Comparison of ENCODE assay signal across 8 cellular contexts in genomic region chrX:103376979-103377324, GRCh38. TPM values are rescaled to one million over a fixed set of nuclear protein-coding genes. Genes with fewer than 3 reads are reported as not detected.
DNase-seq lines count a peak whose midpoint lies in the region; ATAC-seq and TF ChIP-seq lines count a peak whose summit lies in the region.

No MANE protein-coding gene starts in this region.

- H3K27ac ChIP-seq in gastroesophageal sphincter = peak overlapping the region; percentile 67 to 86 (median 82)

- intact Hi-C loops in activated CD8-positive, alpha-beta T cell treated with anti-CD3 and anti-CD28 coated beads for 36 hours (cut with micrococcal nuclease) = no loop called here

- ATAC-seq in activated CD8-positive, alpha-beta T cell treated with anti-CD3 and anti-CD28 coated beads for 36 hours = peak; percentile 20
- ATAC-seq in gastroesophageal sphincter (peak; percentile 36), GM21360 (IDR thresholded peaks at IDR 0.05; ENCODE audit: unreplicated experiment) (no peak), HG02678 (IDR thresholded peaks at IDR 0.05; ENCODE audit: unreplicated experiment) (no peak)

- in situ Hi-C loops in GM13976 (cut with MboI; ENCODE audit: low sequenced_read_pairs, unreplicated experiment) = no loop called here

- DNase-seq in AG10803 (ENCODE audit: low read depth) (no peak), HFF-Myc (ENCODE audit: extremely low read depth, low read depth) (no peak), progenitor cell of endocrine pancreas (ENCODE audit: low spot score, unreplicated experiment) (peak; percentile 23), GM13976 (ENCODE audit: low spot score) (no peak)
- peak; percentile 6 for DNase-seq in activated CD8-positive, alpha-beta T cell treated with anti-CD3 and anti-CD28 coated beads for 36 hours

- POLR2A ChIA-PET in activated CD8-positive, alpha-beta T cell treated with anti-CD3 and anti-CD28 coated beads for 36 hours (lab: Charles Lee) = interaction anchor here (1.1 kb wide), 1 partner anchor 68 kb away, joined by 3 read pairs; no protein-coding TSS in a partner anchor

- H3K36me3 ChIP-seq in gastroesophageal sphincter = no peaks in the 10 kb centered on the region

- no peaks in the 10 kb centered on the region for H3K27me3 ChIP-seq in gastroesophageal sphincter

- CTCF ChIA-PET in activated CD8-positive, alpha-beta T cell treated with anti-CD3 and anti-CD28 coated beads for 36 hours (lab: Charles Lee) = interaction anchor here (1.3 kb wide), 1 partner anchor 87 kb away, joined by 6 read pairs; no protein-coding TSS in a partner anchor

- H3K4me3 ChIP-seq in AG10803 (ENCODE audit: low read length) (peak overlapping the region; percentile 73), HFF-Myc (replicated peaks; ENCODE audit: low read depth, low read length) (peak overlapping the region; percentile 65), gastroesophageal sphincter (peak overlapping the region; percentile 77 to 96)

- no peak for TF ChIP-seq POLR2A in gastroesophageal sphincter (IDR thresholded peaks at IDR 0.05)

- peak overlapping the region; percentile 38 for H3K27ac Mint-ChIP-seq in activated CD8-positive, alpha-beta T cell treated with anti-CD3 and anti-CD28 coated beads for 36 hours
- peak overlapping the region; percentile 88 for H3K27ac Mint-ChIP-seq in progenitor cell of endocrine pancreas

- no peak for TF ChIP-seq CTCF in AG10803 (conservative IDR thresholded peaks at IDR 0.05; ENCODE audit: low read length)
- TF ChIP-seq CTCF in HFF-Myc (IDR thresholded peaks at IDR 0.05; ENCODE audit: low read depth, low read length, missing control alignments) = no peak
- TF ChIP-seq CTCF in activated CD8-positive, alpha-beta T cell treated with anti-CD3 and anti-CD28 coated beads for 36 hours (IDR thresholded peaks at IDR 0.05) = no peak
- no peak for TF ChIP-seq CTCF in gastroesophageal sphincter (IDR thresholded peaks at IDR 0.05)
- TF ChIP-seq CTCF in progenitor cell of endocrine pancreas (IDR thresholded peaks at IDR 0.05; ENCODE audit: unreplicated experiment) = no peak
- TF ChIP-seq CTCF in GM13976 (IDR thresholded peaks at IDR 0.05; ENCODE audit: borderline replicate concordance, control extremely low read depth, extremely low read depth, insufficient read depth, missing control alignments) = no peak

- WGBS in gastroesophageal sphincter (ENCODE audit: low coverage in 1 of 2), 2 donors = no CpG with 5 or more reads among the region's 19 CpGs

- peaks cover 3% of the 10 kb centered on the region for H3K4me1 Mint-ChIP-seq in activated CD8-positive, alpha-beta T cell treated with anti-CD3 and anti-CD28 coated beads for 36 hours (ENCODE audit: low read depth)
- peaks cover 19% of the 10 kb centered on the region for H3K4me1 Mint-ChIP-seq in progenitor cell of endocrine pancreas (ENCODE audit: low read depth)

- H3K9me3 ChIP-seq in gastroesophageal sphincter = no peaks in the 10 kb centered on the region

- TF ChIP-seq EP300 in gastroesophageal sphincter (IDR thresholded peaks at IDR 0.05) = no peak

- peaks cover 0 to 16% (median 0%) of the 10 kb centered on the region in 3 donors for H3K4me1 ChIP-seq in gastroesophageal sphincter

- H3K36me3 Mint-ChIP-seq in activated CD8-positive, alpha-beta T cell treated with anti-CD3 and anti-CD28 coated beads for 36 hours (ENCODE audit: low read depth) = peaks cover 4% of the 10 kb centered on the region
- peaks cover 8% of the 10 kb centered on the region for H3K36me3 Mint-ChIP-seq in progenitor cell of endocrine pancreas (ENCODE audit: insufficient read depth)

- peaks cover 3% of the 10 kb centered on the region for H3K27me3 Mint-ChIP-seq in activated CD8-positive, alpha-beta T cell treated with anti-CD3 and anti-CD28 coated beads for 36 hours
- H3K27me3 Mint-ChIP-seq in progenitor cell of endocrine pancreas = no peaks in the 10 kb centered on the region

- no peaks in the 10 kb centered on the region for H3K9me3 Mint-ChIP-seq in activated CD8-positive, alpha-beta T cell treated with anti-CD3 and anti-CD28 coated beads for 36 hours
- no peaks in the 10 kb centered on the region for H3K9me3 Mint-ChIP-seq in progenitor cell of endocrine pancreas (ENCODE audit: low read depth)

- peak overlapping the region; percentile 76 for H3K4me3 Mint-ChIP-seq in activated CD8-positive, alpha-beta T cell treated with anti-CD3 and anti-CD28 coated beads for 36 hours
- peak overlapping the region; percentile 90 for H3K4me3 Mint-ChIP-seq in progenitor cell of endocrine pancreas (ENCODE audit: low read depth)

RNA-seq across cellular contexts. Expression of gene BEX3, which starts 0.6 kb away (rescaled TPM):
- total RNA-seq in activated CD8-positive, alpha-beta T cell treated with anti-CD3 and anti-CD28 coated beads for 36 hours = 10 to 100 TPM; 30.8 to 35.1 TPM
- total RNA-seq in gastroesophageal sphincter (100 to 1,000 TPM; 117 to 215 (median 167) TPM), progenitor cell of endocrine pancreas (408 and 425 TPM in 2 replicates)

RNA-seq across cellular contexts. Expression of gene TCEAL9, which starts 20.6 kb away (rescaled TPM):
- 1 to 10 TPM; 6.8 to 7.5 TPM for total RNA-seq in activated CD8-positive, alpha-beta T cell treated with anti-CD3 and anti-CD28 coated beads for 36 hours
- total RNA-seq in gastroesophageal sphincter = 10 to 100 TPM; 52.9 to 86.7 (median 78.3) TPM
- 111 and 118 TPM in 2 replicates for total RNA-seq in progenitor cell of endocrine pancreas

RNA-seq across cellular contexts. Expression of gene TCEAL7, which starts 46.9 kb away (rescaled TPM):
- total RNA-seq in activated CD8-positive, alpha-beta T cell treated with anti-CD3 and anti-CD28 coated beads for 36 hours = not detected
- total RNA-seq in gastroesophageal sphincter (10 to 100 TPM in 3 of 4 donors, 1 to 10 TPM in 1; 10.0 to 20.5 (median 13.6) TPM), progenitor cell of endocrine pancreas (4.9 and 5.1 TPM in 2 replicates)

Comparison
In these comparisons a context has a peak if more than half of its experiments do, and no peak if none do; other contexts are left out.
1. DNase-seq: peak in activated CD8-positive, alpha-beta T cell treated with anti-CD3 and anti-CD28 coated beads for 36 hours (single experiment) and progenitor cell of endocrine pancreas (single experiment); none in AG10803 (single experiment), HFF-Myc (single experiment) and GM13976 (single experiment).
2. ATAC-seq: peak in activated CD8-positive, alpha-beta T cell treated with anti-CD3 and anti-CD28 coated beads for 36 hours (single experiment) and gastroesophageal sphincter (single experiment); none in GM21360 (single experiment) and HG02678 (single experiment).
3. RNA of gene TCEAL9, which starts 20.6 kb away (total RNA-seq): 111 to 118 TPM in progenitor cell of endocrine pancreas and 52.9 to 86.7 TPM in gastroesophageal sphincter; 6.8 to 7.5 TPM in activated CD8-positive, alpha-beta T cell treated with anti-CD3 and anti-CD28 coated beads for 36 hours; every median in the first group is over 4 times any median in the second.
4. Peak in every context shown above with its lines, with median percentiles within 50 percentile points of each other: H3K4me3 ChIP-seq.